Comparison of ENCODE assay signal across 35 cellular contexts in the genomic region with DNA sequence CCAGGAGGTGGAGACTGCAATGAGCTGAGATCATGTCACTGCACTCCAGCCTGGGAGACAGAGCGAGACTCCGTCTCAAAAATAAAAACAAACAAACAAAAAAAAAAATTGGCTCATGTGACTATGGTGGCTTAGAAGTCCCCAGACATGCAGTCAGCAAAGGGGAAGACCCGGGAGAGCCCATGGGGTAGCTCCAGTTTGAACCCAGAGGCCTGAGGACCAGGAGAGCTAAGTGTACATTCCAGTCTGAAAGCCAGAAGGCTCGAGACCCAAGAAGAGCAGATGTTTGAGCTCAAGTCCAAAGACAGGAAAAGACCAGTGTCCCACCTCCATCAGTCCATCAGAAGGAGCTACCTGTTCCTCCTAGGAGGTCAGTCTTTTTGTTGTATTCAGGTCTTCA.
"Had no signal": no experiment of that assay in that cellular context is flagged by ENCODE, and none has a peak within 500 bp of the region (broad histone marks: within the 10 kb centered on the region; RNA-seq: fewer than 3 reads in every experiment).

No MANE protein-coding gene starts in this region.

- H3K27me3 Mint-ChIP-seq: activated B cell treated with CpG ODN at 0.5 μM for 24 hours; activated CD4-positive, alpha-beta memory T cell treated with anti-CD3 and anti-CD28 coated beads, Interleukin-2, amount 10 ng/mL, durations not matched to agents 7 days and 5 days; activated naive CD4-positive, alpha-beta T cell treated with anti-CD3 and anti-CD28 coated beads, Interleukin-2, amount 10 ng/mL, durations not matched to agents 7 days and 5 days had no signal

- ATAC-seq: activated CD4-positive, alpha-beta T cell treated with anti-CD3 and anti-CD28 coated beads for 36 hours; activated CD8-positive, alpha-beta memory T cell treated with anti-CD3 and anti-CD28 coated beads, Interleukin-2, amount 10 ng/mL, durations not matched to agents 7 days and 5 days; activated CD8-positive, alpha-beta T cell treated with anti-CD3 and anti-CD28 coated beads, Interleukin-2, amount 10 ng/mL, durations not matched to agents 7 days and 5 days; activated naive CD8-positive, alpha-beta T cell treated with anti-CD3 and anti-CD28 coated beads, Interleukin-2, amount 50 U/mL, for 24 hours had no signal

- H3K9me3 Mint-ChIP-seq: activated CD4-positive, alpha-beta memory T cell treated with anti-CD3 and anti-CD28 coated beads, Interleukin-2, amount 10 ng/mL, durations not matched to agents 7 days and 5 days; activated naive CD4-positive, alpha-beta T cell treated with anti-CD3 and anti-CD28 coated beads, Interleukin-2, amount 10 ng/mL, durations not matched to agents 7 days and 5 days; activated naive CD4-positive, alpha-beta T cell treated with anti-CD3 and anti-CD28 coated beads, Interleukin-2, amount 50 U/mL, for 24 hours; activated naive CD8-positive, alpha-beta T cell treated with anti-CD3 and anti-CD28 coated beads, Interleukin-2, amount 10 ng/mL, durations not matched to agents 7 days and 5 days; activated T-cell treated with anti-CD3 and anti-CD28 coated beads, Interleukin-2, amount 50 U/mL, for 24 hours; activated T-helper 2 cell treated with anti-CD3 and anti-CD28 coated beads, Interferon-gamma antibody, Interleukin-2, Interleukin-4, amounts not matched to agents 10 μg/mL and 5 μg/mL and 100 μg/mL, durations not matched to agents 14 hours and 24 hours and 36 hours; T-helper 1 cell treated with Interleukin-12 subunit alpha and Interleukin-12 subunit beta and Interleukin-4 antibody, amounts not matched to agents 30 μg/mL and 1 μg/mL, for 36 hours; T-helper 2 cell treated with Interferon-gamma antibody and Interleukin-4, amounts not matched to agents 5 μg/mL and 100 μg/mL, for 36 hours had no signal

- H3K4me1 Mint-ChIP-seq: activated B cell treated with CpG ODN at 0.5 μM for 24 hours; activated CD4-positive, alpha-beta memory T cell treated with anti-CD3 and anti-CD28 coated beads, Interleukin-2, amount 10 ng/mL, durations not matched to agents 7 days and 5 days; activated CD4-positive, alpha-beta T cell treated with anti-CD3 and anti-CD28 coated beads for 36 hours; activated CD8-positive, alpha-beta memory T cell treated with anti-CD3 and anti-CD28 coated beads, Interleukin-2, amount 10 ng/mL, durations not matched to agents 7 days and 5 days; activated naive CD4-positive, alpha-beta T cell treated with anti-CD3 and anti-CD28 coated beads, Interleukin-2, amount 10 ng/mL, durations not matched to agents 7 days and 5 days; activated naive CD4-positive, alpha-beta T cell treated with anti-CD3 and anti-CD28 coated beads, Interleukin-2, amount 50 U/mL, for 24 hours; activated naive CD8-positive, alpha-beta T cell treated with anti-CD3 and anti-CD28 coated beads, Interleukin-2, amount 10 ng/mL, durations not matched to agents 7 days and 5 days; activated naive CD8-positive, alpha-beta T cell treated with anti-CD3 and anti-CD28 coated beads, Interleukin-2, amount 50 U/mL, for 24 hours; central memory CD8-positive, alpha-beta T cell had no signal

- H3K36me3 Mint-ChIP-seq: activated CD8-positive, alpha-beta memory T cell treated with anti-CD3 and anti-CD28 coated beads, Interleukin-2, amount 10 ng/mL, durations not matched to agents 7 days and 5 days; activated naive CD4-positive, alpha-beta T cell treated with anti-CD3 and anti-CD28 coated beads, Interleukin-2, amount 10 ng/mL, durations not matched to agents 7 days and 5 days; activated naive CD4-positive, alpha-beta T cell treated with anti-CD3 and anti-CD28 coated beads, Interleukin-2, amount 50 U/mL, for 24 hours; activated naive CD8-positive, alpha-beta T cell; activated naive CD8-positive, alpha-beta T cell treated with anti-CD3 and anti-CD28 coated beads, Interleukin-2, amount 10 ng/mL, durations not matched to agents 7 days and 5 days; brain had no signal

- H3K4me3 Mint-ChIP-seq: activated B cell treated with CpG ODN at 0.5 μM for 24 hours; activated CD4-positive, alpha-beta memory T cell treated with anti-CD3 and anti-CD28 coated beads, Interleukin-2, amount 10 ng/mL, durations not matched to agents 7 days and 5 days; activated CD4-positive, alpha-beta T cell treated with anti-CD3 and anti-CD28 coated beads for 36 hours; activated CD8-positive, alpha-beta memory T cell treated with anti-CD3 and anti-CD28 coated beads, Interleukin-2, amount 10 ng/mL, durations not matched to agents 7 days and 5 days; activated CD8-positive, alpha-beta T cell treated with anti-CD3 and anti-CD28 coated beads, Interleukin-2, amount 10 ng/mL, durations not matched to agents 7 days and 5 days; activated naive CD4-positive, alpha-beta T cell treated with anti-CD3 and anti-CD28 coated beads, Interleukin-2, amount 10 ng/mL, durations not matched to agents 7 days and 5 days; activated naive CD4-positive, alpha-beta T cell treated with anti-CD3 and anti-CD28 coated beads, Interleukin-2, amount 50 U/mL, for 24 hours; activated naive CD8-positive, alpha-beta T cell; activated naive CD8-positive, alpha-beta T cell treated with anti-CD3 and anti-CD28 coated beads, Interleukin-2, amount 10 ng/mL, durations not matched to agents 7 days and 5 days; activated naive CD8-positive, alpha-beta T cell treated with anti-CD3 and anti-CD28 coated beads, Interleukin-2, amount 50 U/mL, for 24 hours; activated T-cell treated with anti-CD3 and anti-CD28 coated beads, Interleukin-2, amount 50 U/mL, for 24 hours; brain; central memory CD8-positive, alpha-beta T cell; T-helper 1 cell treated with Interleukin-12 subunit alpha and Interleukin-12 subunit beta and Interleukin-4 antibody, amounts not matched to agents 30 μg/mL and 1 μg/mL, for 36 hours; T-helper 2 cell treated with Interferon-gamma antibody and Interleukin-4, amounts not matched to agents 5 μg/mL and 100 μg/mL, for 36 hours had no signal

- H3K4me1 ChIP-seq: ascending aorta had no signal

- H3K27me3 ChIP-seq: ascending aorta had no signal

- DNase-seq: activated B cell treated with CpG ODN at 0.5 μM for 24 hours; activated CD4-positive, alpha-beta memory T cell treated with anti-CD3 and anti-CD28 coated beads, Interleukin-2, amount 10 ng/mL, durations not matched to agents 7 days and 5 days; activated CD4-positive, alpha-beta T cell treated with anti-CD3 and anti-CD28 coated beads for 1 hour; activated CD4-positive, alpha-beta T cell treated with anti-CD3 and anti-CD28 coated beads for 36 hours; activated CD4-positive, alpha-beta T cell treated with anti-CD3 and anti-CD28 coated beads for 48 hours; activated CD4-positive, alpha-beta T cell treated with anti-CD3 and anti-CD28 coated beads, Interleukin-2, amount 50 U/mL, for 48 hours; activated CD8-positive, alpha-beta memory T cell treated with anti-CD3 and anti-CD28 coated beads for 24 hours; activated CD8-positive, alpha-beta memory T cell treated with anti-CD3 and anti-CD28 coated beads, Interleukin-2, amount 10 ng/mL, durations not matched to agents 7 days and 5 days; activated CD8-positive, alpha-beta memory T cell treated with anti-CD3 and anti-CD28 coated beads, Interleukin-2, amount 50 U/mL, for 48 hours; activated CD8-positive, alpha-beta T cell treated with anti-CD3 and anti-CD28 coated beads, Interleukin-2, amount 10 ng/mL, durations not matched to agents 7 days and 5 days; activated effector memory CD4-positive, alpha-beta T cell treated with Interleukin-2 at 50 U/mL for 16 hours; activated gamma-delta T cell; activated naive CD4-positive, alpha-beta T cell treated with anti-CD3 and anti-CD28 coated beads, Interleukin-2, amount 10 ng/mL, durations not matched to agents 7 days and 5 days; activated naive CD4-positive, alpha-beta T cell treated with Interleukin-2 at 50 U/mL for 16 hours; activated naive CD8-positive, alpha-beta T cell treated with anti-CD3 and anti-CD28 coated beads, Interleukin-2, amount 10 ng/mL, durations not matched to agents 7 days and 5 days; activated naive CD8-positive, alpha-beta T cell treated with anti-CD3 and anti-CD28 coated beads, Interleukin-2, amount 50 U/mL, for 24 hours; activated T-cell treated with anti-CD3 and anti-CD28 coated beads, Interleukin-2, amount 50 U/mL, for 24 hours; activated T-cell treated with anti-CD3 and anti-CD28 coated beads, Interleukin-2, amount 50 U/mL, for 48 hours; amygdala; anterior cingulate cortex; caudate nucleus; cerebellar nuclear complex; T-helper 1 cell; T-helper 2 cell; T-helper 9 cell had no signal

- H3K4me3 ChIP-seq: ascending aorta, cardiac muscle cell had no signal

- H3K27ac ChIP-seq: ascending aorta, cardiac muscle cell, VCaP had no signal

- H3K27ac Mint-ChIP-seq: activated B cell treated with CpG ODN at 0.5 μM for 24 hours; activated CD4-positive, alpha-beta memory T cell treated with anti-CD3 and anti-CD28 coated beads, Interleukin-2, amount 10 ng/mL, durations not matched to agents 7 days and 5 days; activated CD4-positive, alpha-beta T cell treated with anti-CD3 and anti-CD28 coated beads for 36 hours; activated CD8-positive, alpha-beta memory T cell treated with anti-CD3 and anti-CD28 coated beads, Interleukin-2, amount 10 ng/mL, durations not matched to agents 7 days and 5 days; activated CD8-positive, alpha-beta T cell treated with anti-CD3 and anti-CD28 coated beads, Interleukin-2, amount 10 ng/mL, durations not matched to agents 7 days and 5 days; activated naive CD4-positive, alpha-beta T cell treated with anti-CD3 and anti-CD28 coated beads, Interleukin-2, amount 10 ng/mL, durations not matched to agents 7 days and 5 days; activated naive CD4-positive, alpha-beta T cell treated with anti-CD3 and anti-CD28 coated beads, Interleukin-2, amount 50 U/mL, for 24 hours; activated naive CD8-positive, alpha-beta T cell; activated naive CD8-positive, alpha-beta T cell treated with anti-CD3 and anti-CD28 coated beads, Interleukin-2, amount 10 ng/mL, durations not matched to agents 7 days and 5 days; activated naive CD8-positive, alpha-beta T cell treated with anti-CD3 and anti-CD28 coated beads, Interleukin-2, amount 50 U/mL, for 24 hours; activated T-cell treated with anti-CD3 and anti-CD28 coated beads, Interleukin-2, amount 50 U/mL, for 24 hours; activated T-helper 2 cell treated with anti-CD3 and anti-CD28 coated beads, Interferon-gamma antibody, Interleukin-2, Interleukin-4, amounts not matched to agents 10 μg/mL and 5 μg/mL and 100 μg/mL, durations not matched to agents 14 hours and 24 hours and 36 hours; brain; T-helper 1 cell treated with Interleukin-12 subunit alpha and Interleukin-12 subunit beta and Interleukin-4 antibody, amounts not matched to agents 30 μg/mL and 1 μg/mL, for 36 hours; T-helper 2 cell treated with Interferon-gamma antibody and Interleukin-4, amounts not matched to agents 5 μg/mL and 100 μg/mL, for 36 hours had no signal

- H3K36me3 ChIP-seq: ascending aorta, cardiac muscle cell had no signal

- H3K9me3 ChIP-seq: ascending aorta had no signal
